Comparison of ENCODE assay signal across 8 cellular contexts in genomic region chr12:119988788-119989618, GRCh38. TPM values are rescaled to one million over a fixed set of nuclear protein-coding genes. Genes with fewer than 3 reads are reported as not detected.
DNase-seq lines count a peak whose midpoint lies in the region; ATAC-seq and TF ChIP-seq lines count a peak whose summit lies in the region.

Gene BICDL1, plus strand, starts transcription at chr12:119989236. Its CDS starts 633 bp downstream, at chr12:119989869.

- intact Hi-C loops in left colon (cut with DNase I, micrococcal nuclease), result loop anchor here in 1 of 2 donors (10.0 kb wide), 1 partner anchor 96 kb away; no protein-coding TSS in a partner anchor

- peak; percentile 67 for TF ChIP-seq POLR2A in GM19099 (IDR thresholded peaks at IDR 0.05; ENCODE audit: extremely low read depth, insufficient read length, low read depth)

- DNase-seq in AG20443 (ENCODE audit: low spot score) (peak; percentile 75), NCI-H345 treated with DMSO at 0.1 percent for 48 hours (lab: John Stamatoyannopoulos, UW; ENCODE audit: unreplicated experiment) (peak; percentile 96), cerebellar nuclear complex (lab: John Stamatoyannopoulos, UW) (peak; percentile 43 to 69), left colon (peak; percentile 90 to 97)
- DNase-seq in activated CD4-positive, alpha-beta T cell treated with anti-CD3 and anti-CD28 coated beads for 1 hour, result peak; percentile 97
- peak; percentile 99 for DNase-seq in stimulated activated CD4-positive, alpha-beta T cell treated with anti-CD3 and anti-CD28 coated beads, Interleukin-2, amount 100 ng/mL, for 4 hours (ENCODE audit: low read depth)

- ATAC-seq in HG03354 (IDR thresholded peaks at IDR 0.05; ENCODE audit: poor library complexity, severe bottlenecking, unreplicated experiment) (peak; percentile 77), left colon (peak; percentile 94)

RNA-seq across cellular contexts. Expression of gene BICDL1, which starts in this region (rescaled TPM):
- 1 to 10 TPM; 6.6 to 9.1 TPM for total RNA-seq in left colon

Comparison
In these comparisons a context has a peak if more than half of its experiments do, and no peak if none do; other contexts are left out.
1. Peak in every context shown above with its lines: DNase-seq and ATAC-seq.